3 cellular contexts compared by ENCODE assay signal in genomic region chr4:134043266-134043665, GRCh38.
TF ChIP-seq lines count a peak whose summit lies in the region.

No MANE protein-coding gene starts in this region.

TF ChIP-seq in HepG2, 621 proteins besides CTCF, POLR2A, EP300 and RAD21 (continues in another document):
- TF ChIP-seq ZUFSP (CRISPR knock-in tag; IDR thresholded peaks at IDR 0.05; ENCODE audit: borderline replicate concordance) (no peak), TCF12 (IDR thresholded peaks at IDR 0.05) (no peak), TCF12 (CRISPR knock-in tag; IDR thresholded peaks at IDR 0.05) (no peak), ATF3 (CRISPR knock-in tag; IDR thresholded peaks at IDR 0.05) (no peak), ZKSCAN8 (CRISPR knock-in tag; IDR thresholded peaks at IDR 0.05; ENCODE audit: borderline replicate concordance) (no peak)

TF ChIP-seq in IMR-90, 13 proteins besides CTCF, POLR2A, EP300 and RAD21:
- TF ChIP-seq RFX5 (IDR thresholded peaks at IDR 0.05; ENCODE audit: low read depth, low read length) (no peak), MAFK (IDR thresholded peaks at IDR 0.05; ENCODE audit: low read depth, low read length) (peak; percentile 64)

TF ChIP-seq in K562, 482 proteins besides CTCF, POLR2A, EP300 and RAD21:
- 0 out of 2 replicates have a peak, but pooled peaks have one; percentile 42 for TF ChIP-seq ZBTB40 (IDR thresholded peaks at IDR 0.05)
- no peak for TF ChIP-seq ZBTB40 (CRISPR knock-in tag; IDR thresholded peaks at IDR 0.05)
- no peak for TF ChIP-seq PPARD (CRISPR knock-in tag; IDR thresholded peaks at IDR 0.05)
TF ChIP-seq in K562: peak in this region for 1.
